In genomic region chr3:108131105-108131794, GRCh38 we compare ENCODE assay signal across 11 cellular contexts. TPM values are rescaled to one million over a fixed set of nuclear protein-coding genes. Genes with fewer than 3 reads are reported as not detected.
DNase-seq lines count a peak whose midpoint lies in the region; ATAC-seq, FAIRE-seq and TF ChIP-seq lines count a peak whose summit lies in the region.
"Had no signal": no experiment of that assay in that cellular context is flagged by ENCODE, and none has a peak within 500 bp of the region (broad histone marks: within the 10 kb centered on the region; RNA-seq: fewer than 3 reads in every experiment).

No MANE protein-coding gene starts in this region.

- H3K18ac ChIP-seq in neuronal stem cell (ENCODE audit: low read length), result peak overlapping the region; percentile 52

- no peak overlapping the region for H3K4ac ChIP-seq in neuronal stem cell (ENCODE audit: low read length)

- H2BK5ac ChIP-seq in neuronal stem cell (ENCODE audit: low read length), result no peak overlapping the region

- in situ Hi-C loops in GM12878 (cut with MboI), result no loop called here

- no peak for TF ChIP-seq EP300 in GM12878 (IDR thresholded peaks at IDR 0.05; ENCODE audit: borderline replicate concordance in 1 of 2, control insufficient read depth in 1 of 2, low read depth in 2 of 2, low read length in 2 of 2)

- WGBS in GM12878 (ENCODE audit: insufficient coverage, insufficient replicate concordance, low lambda C conversion rate, missing lambda C conversion rate), result 81% methylated on average over 5 of the region's 5 CpGs
- WGBS in neuronal stem cell (ENCODE audit: extremely low coverage in 2 of 2, insufficient read length in 2 of 2, insufficient replicate concordance in 1 of 2), 2 donors, result no CpG with 5 or more reads among the region's 5 CpGs

- no peaks in the 10 kb centered on the region for H3K9me2 ChIP-seq in Karpas-422 (replicated peaks; ENCODE audit: insufficient read depth, low read length)

- H3K4me1 ChIP-seq in Karpas-422 (ENCODE audit: low read length) (peaks cover 63% of the 10 kb centered on the region), GM12878 (ENCODE audit: control insufficient read depth, insufficient read depth, low read length) (peaks cover 49% of the 10 kb centered on the region), neuronal stem cell (ENCODE audit: control insufficient read depth in 2 of 2, insufficient read depth in 1 of 2, low read depth in 1 of 2, low read length in 2 of 2) (peaks cover 2 to 17% of the 10 kb centered on the region in 2 donors)

- H3K23ac ChIP-seq in neuronal stem cell (ENCODE audit: low read depth, low read length, poor library complexity), result no peak overlapping the region

- H4K8ac ChIP-seq in neuronal stem cell (ENCODE audit: low read depth, low read length), result no peak overlapping the region

- H3K9ac ChIP-seq in Karpas-422 (ENCODE audit: low read length), result no peak overlapping the region
- H3K9ac ChIP-seq in GM12878 (ENCODE audit: control insufficient read depth, insufficient read depth, low read length), result no peak overlapping the region
- no peak overlapping the region for H3K9ac ChIP-seq in neuronal stem cell (ENCODE audit: low read depth, low read length, poor library complexity)

- DNase-seq in COLO829 (ENCODE audit: low spot score) (peak; percentile 28), Karpas-422 (no peak), GM12878 (ENCODE audit: low read depth, low spot score) (no peak), neuronal stem cell (ENCODE audit: low spot score) (no peak)
- no peak for DNase-seq in activated effector memory CD4-positive, alpha-beta T cell treated with Interleukin-2 at 50 U/mL for 16 hours
- DNase-seq: hippocampal formation, NCI-H2171 treated with DMSO at 0.1 percent for 48 hours had no signal

- H2AK5ac ChIP-seq in neuronal stem cell (ENCODE audit: low read depth, low read length), result no peak overlapping the region

- no peaks in the 10 kb centered on the region for H3K27me3 ChIP-seq in Karpas-422 (ENCODE audit: low read length)
- H3K27me3 ChIP-seq in GM12878 (replicated peaks in 1 of 2; ENCODE audit: control insufficient read depth in 2 of 2, insufficient read depth in 2 of 2, low read length in 1 of 2), result no peaks in the 10 kb centered on the region
- no peaks in the 10 kb centered on the region for H3K27me3 ChIP-seq in neuronal stem cell (ENCODE audit: control insufficient read depth in 3 of 3, insufficient read depth in 3 of 3, low read depth in 1 of 3, low read length in 3 of 3)

- no peak for FAIRE-seq in GM12878 (lab: Jason Lieb, UNC)

- TF ChIP-seq POLR2A in GM12878 (IDR thresholded peaks at IDR 0.05; ENCODE audit: low read depth, low read length), result no peak

- no peak overlapping the region for H2BK15ac ChIP-seq in neuronal stem cell (ENCODE audit: low read length)

- H2AFZ ChIP-seq in Karpas-422 (ENCODE audit: low read length) (no peak overlapping the region), GM12878 (ENCODE audit: control insufficient read depth, low read depth, low read length) (no peak overlapping the region), neuronal stem cell (ENCODE audit: low read length) (no peak overlapping the region)

- H2BK12ac ChIP-seq in neuronal stem cell (ENCODE audit: low read length), result no peak overlapping the region

- no TSS peak for BruUV-seq in GM12878 (replicated peaks; lab: Mats Ljungman, UMichigan)

- H4K91ac ChIP-seq in neuronal stem cell (ENCODE audit: low read depth, low read length, poor library complexity), result no peak overlapping the region

- RAD21 ChIA-PET in GM12878 (lab: Charles Lee; ENCODE audit: unreplicated experiment), result interaction anchor here (0.9 to 1.2 kb wide), 3 partner anchors 30 to 258 kb away, joined by 3 read pairs; no protein-coding TSS in a partner anchor

- no peak for TF ChIP-seq CTCF in GM12878 (IDR thresholded peaks at IDR 0.05 in 2 of 3, conservative IDR thresholded peaks at IDR 0.05 in 1 of 3; ENCODE audit: control insufficient read depth in 2 of 3, extremely low read depth in 1 of 3, insufficient read depth in 1 of 3, low read depth in 3 of 3, low read length in 3 of 3)

- TF ChIP-seq RAD21 in GM12878 (IDR thresholded peaks at IDR 0.05; ENCODE audit: insufficient read depth, low read depth, low read length), result no peak

- H4K20me1 ChIP-seq in Karpas-422 (ENCODE audit: insufficient read depth, low read depth, low read length) (no peaks in the 10 kb centered on the region), GM12878 (ENCODE audit: control insufficient read depth, insufficient read depth) (no peaks in the 10 kb centered on the region)

- H3K79me2 ChIP-seq in Karpas-422 (ENCODE audit: low read length) (no peaks in the 10 kb centered on the region), GM12878 (ENCODE audit: control insufficient read depth, insufficient read depth, low read length) (peaks cover 77% of the 10 kb centered on the region)

- POLR2A ChIA-PET in GM12878 (lab: Charles Lee), result interaction anchor here (1.1 kb wide), 1 partner anchor 13 kb away, joined by 3 read pairs; no protein-coding TSS in a partner anchor

- H3K4me3 ChIP-seq in Karpas-422 (ENCODE audit: low read length), result peak overlapping the region; percentile 14; the same call in 1 of the 2 replicates
- H3K4me3 ChIP-seq in GM12878, result peak overlapping the region; percentile 13; the same call in 1 of the 2 replicates
- H3K4me3 ChIP-seq in neuronal stem cell (ENCODE audit: low read length in 2 of 2), result no peak overlapping the region

- H3K4me2 ChIP-seq in Karpas-422 (ENCODE audit: low read depth, low read length, poor library complexity, severe bottlenecking), result peak overlapping the region; percentile 21
- peak overlapping the region; percentile 43 for H3K4me2 ChIP-seq in GM12878 (ENCODE audit: control insufficient read depth, insufficient read depth)
- H3K4me2 ChIP-seq in neuronal stem cell (ENCODE audit: insufficient read depth, low read length, poor library complexity, severe bottlenecking), result no peak overlapping the region

- no peak overlapping the region for H3K14ac ChIP-seq in neuronal stem cell (ENCODE audit: low read length)

- H3K27ac ChIP-seq in Karpas-422 (ENCODE audit: low read length), result no peak overlapping the region
- no peak overlapping the region for H3K27ac ChIP-seq in GM12878 (ENCODE audit: control insufficient read depth, insufficient read depth)
- H3K27ac ChIP-seq in neuronal stem cell (replicated peaks; ENCODE audit: low read length), result no peak overlapping the region

- ATAC-seq in GM12878 (no peak), GM21576 (IDR thresholded peaks at IDR 0.05; ENCODE audit: unreplicated experiment) (no peak), HG03469 (IDR thresholded peaks at IDR 0.05; ENCODE audit: unreplicated experiment) (no peak), GM18519 (IDR thresholded peaks at IDR 0.05; ENCODE audit: low FRiP score, unreplicated experiment) (no peak)
- ATAC-seq: sciatic nerve had no signal

- CTCF ChIA-PET in GM12878 (lab: Yijun Ruan, JAX), result interaction anchor here (1.1 to 1.5 kb wide), 4 partner anchors 11 to 347 kb away, joined by 3 to 5 read pairs (median 3); no protein-coding TSS in a partner anchor

- SMC1A ChIA-PET in GM12878 (lab: Charles Lee; ENCODE audit: uncharacterized antibody, unreplicated experiment), result interaction anchor here (0.8 to 3.2 kb wide), 8 partner anchors 10 to 69 kb away, joined by 3 to 12 read pairs (median 4); no protein-coding TSS in a partner anchor

- H3K36me3 ChIP-seq in Karpas-422 (ENCODE audit: insufficient read depth, low read length) (no peaks in the 10 kb centered on the region), GM12878 (ENCODE audit: control insufficient read depth in 2 of 2, insufficient read depth in 2 of 2, low read length in 1 of 2) (peaks cover 0 to 17% of the 10 kb centered on the region in 2 experiments; a peak in 1 of 4 replicates), neuronal stem cell (replicated peaks in 1 of 2; ENCODE audit: control insufficient read depth in 2 of 2, insufficient read depth in 2 of 2, low read length in 2 of 2) (no peaks in the 10 kb centered on the region)

- intact Hi-C loops in GM12878 (cut with micrococcal nuclease; ENCODE audit: unreplicated experiment), result no loop called here

- H3K79me1 ChIP-seq in neuronal stem cell (ENCODE audit: low read depth, low read length), result no peaks in the 10 kb centered on the region

- no peak overlapping the region for H2BK120ac ChIP-seq in neuronal stem cell (ENCODE audit: low read depth, low read length)

- H3K9me3 ChIP-seq in Karpas-422 (ENCODE audit: low read length), result no peaks in the 10 kb centered on the region
- no peaks in the 10 kb centered on the region; the same call in 2 of the 3 replicates for H3K9me3 ChIP-seq in GM12878 (replicated peaks; ENCODE audit: control insufficient read depth, insufficient read depth, low read length)
- H3K9me3 ChIP-seq in neuronal stem cell (replicated peaks in 1 of 2; ENCODE audit: control insufficient read depth in 2 of 2, insufficient read depth in 1 of 2, low read depth in 1 of 2, low read length in 2 of 2), result no peaks in the 10 kb centered on the region

RNA-seq across cellular contexts. Expression of gene CD47, which starts 40.4 kb away (rescaled TPM):
- total RNA-seq in Karpas-422 (2014; rRNA removed; shearing (Covaris generic); ENCODE audit: low replicate concordance), result 119 and 180 TPM in 2 replicates
- total RNA-seq in GM12878 (2013; cell fraction: nucleolus; rRNA removed), result 305 and 306 TPM in 2 replicates
- total RNA-seq in GM12878 (2014; rRNA removed) (66.0 and 81.6 TPM in 2 replicates), GM12878 (2014; rRNA removed; fragmentation: Illumina TruSeq; extraction: Trizol) (69.6 and 72.0 TPM in 2 replicates), GM12878 (2021) (74.6 and 87.2 TPM in 2 replicates)
- 149 TPM for polyA plus RNA-seq in GM12878 (2011; ENCODE audit: low read depth)
- polyA plus RNA-seq in GM12878 (2011; rRNA removed) (118 and 208 TPM in 2 replicates), GM12878 (2014; fragmentation: Illumina TruSeq; extraction: Trizol) (77.3 and 105 TPM in 2 replicates), GM12878 (2014; fragmentation: Nextera tagmentation; extraction: Ambion mirVana) (10 to 100 TPM; 22.9 to 61.6 TPM), GM12878 (2014; rRNA removed) (68.0 and 84.8 TPM in 2 replicates), GM12878 (2016; fragmentation: Nextera tagmentation; extraction: Ambion mirVana) (100 to 1,000 TPM; 168 to 175 TPM)
- 41.5 and 54.0 TPM in 2 replicates for polyA plus RNA-seq in GM12878 (2011; cell fraction: cytosol; rRNA removed)
- polyA plus RNA-seq in GM12878 (2011; cell fraction: nucleus; rRNA removed), result 65.1 and 67.6 TPM in 2 replicates
- polyA plus RNA-seq in GM12878 (2012), result 86.3 and 96.9 TPM in 2 replicates
- 47.6 and 61.7 TPM in 2 replicates for polyA minus RNA-seq in GM12878 (2011; rRNA and poly(A)+ RNA removed)
- 20.1 and 26.3 TPM in 2 replicates for polyA minus RNA-seq in GM12878 (2011; cell fraction: cytosol; rRNA and poly(A)+ RNA removed)
- polyA minus RNA-seq in GM12878 (2011; cell fraction: nucleus; rRNA and poly(A)+ RNA removed), result 41.5 and 58.6 TPM in 2 replicates
- 32.0 TPM for polyA plus RNA-seq in neuronal stem cell (2013, experiment 1 of 2)
- polyA plus RNA-seq in neuronal stem cell (2013, experiment 2 of 2), result 31.8 TPM

Comparison
In these comparisons a context has a peak if more than half of its experiments do, and no peak if none do; other contexts are left out.
1. H3K4me3 ChIP-seq: peak in Karpas-422 (single experiment) and GM12878 (single experiment); none in neuronal stem cell (0 of 2).